In genomic region chr14:73728106-73729014, GRCh38 we compare ENCODE assay signal across 8 cellular contexts. TPM values are rescaled to one million over a fixed set of nuclear protein-coding genes. Genes with fewer than 3 reads are reported as not detected.
A peak's percentile ranks its signal among the peaks of the same experiment; 100 is the strongest.
DNase-seq lines count a peak whose midpoint lies in the region; ATAC-seq and TF ChIP-seq lines count a peak whose summit lies in the region.

No MANE protein-coding gene starts in this region.

- DNase-seq in GDM1 (lab: John Stamatoyannopoulos, UW) (peak; percentile 79), HuH-7 (ENCODE audit: low spot score) (peak; percentile 91), OCI-LY7 (ENCODE audit: low spot score) (peak; percentile 87), activated T-cell treated with anti-CD3 and anti-CD28 coated beads for 24 hours (ENCODE audit: low read depth) (peak; percentile 78)
- peak; percentile 64 to 89 for DNase-seq in stimulated activated CD8-positive, alpha-beta memory T cell treated with anti-CD3 and anti-CD28 coated beads, Interleukin-7, amount 100 ng/mL, for 1 hour (ENCODE audit: low read depth in 2 of 2)

- H3K4me3 ChIP-seq in OCI-LY7 (ENCODE audit: low read depth, low read length, poor library complexity, severe bottlenecking), result no peak overlapping the region
- no peak overlapping the region for H3K4me3 ChIP-seq in esophagus (ENCODE audit: low read depth in 1 of 2, low read length in 2 of 2)
- H3K4me3 ChIP-seq in muscle layer of colon (ENCODE audit: low read depth in 1 of 2, low read length in 2 of 2), result no peak overlapping the region

- H3K79me2 ChIP-seq in OCI-LY7 (ENCODE audit: insufficient read depth, low read depth, low read length), result peaks cover 16% of the 10 kb centered on the region; the same call in 1 of the 2 replicates

- 57 to 59% methylated on average over 16 of the region's 16 CpGs for WGBS in esophagus, 2 donors

- peaks cover 9% of the 10 kb centered on the region for H3K4me1 ChIP-seq in OCI-LY7 (ENCODE audit: insufficient read depth, low read length, poor library complexity, severe bottlenecking)
- H3K4me1 ChIP-seq in esophagus (ENCODE audit: control insufficient read depth in 2 of 2, insufficient read depth in 2 of 2, low read length in 1 of 2), result peaks cover 7 to 14% of the 10 kb centered on the region in 2 donors
- H3K4me1 ChIP-seq in muscle layer of colon (ENCODE audit: insufficient read depth, low read length), result peaks cover 68% of the 10 kb centered on the region

- no peak overlapping the region for H2AFZ ChIP-seq in OCI-LY7 (ENCODE audit: low read length)

- TF ChIP-seq CTCF in OCI-LY7 (conservative IDR thresholded peaks at IDR 0.05; ENCODE audit: low read length), result peak; percentile 97

- no peaks in the 10 kb centered on the region for H3K27me3 ChIP-seq in esophagus (ENCODE audit: control insufficient read depth in 1 of 2, insufficient read depth in 2 of 2, low read length in 2 of 2)
- H3K27me3 ChIP-seq in muscle layer of colon (ENCODE audit: control insufficient read depth in 1 of 2, insufficient read depth in 2 of 2, low read length in 2 of 2), result no peaks in the 10 kb centered on the region

- H3K9me2 ChIP-seq in OCI-LY7 (ENCODE audit: insufficient read depth, low read length), result no peaks in the 10 kb centered on the region

- no peak for ATAC-seq in GM21723 (IDR thresholded peaks at IDR 0.05; ENCODE audit: unreplicated experiment)

- H3K27ac ChIP-seq in OCI-LY7 (ENCODE audit: low read depth, low read length, poor library complexity, severe bottlenecking) (no peak overlapping the region), esophagus (ENCODE audit: low read depth in 2 of 2, low read length in 1 of 2) (peak overlapping the region; percentile 67 to 73), muscle layer of colon (ENCODE audit: low read depth, low read length) (peak overlapping the region; percentile 43)

- no peak overlapping the region for H3K9ac ChIP-seq in muscle layer of colon (ENCODE audit: low read length)

- CTCF ChIA-PET in OCI-LY7 (lab: Charles Lee; ENCODE audit: unreplicated experiment), result interaction anchor here (0.6 to 2.1 kb wide), 8 partner anchors 15 to 98 kb away, joined by 3 to 12 read pairs (median 5); no protein-coding TSS in a partner anchor

- no peaks in the 10 kb centered on the region for H4K20me1 ChIP-seq in OCI-LY7 (ENCODE audit: insufficient read depth, low read length)

- POLR2A ChIA-PET in OCI-LY7 (lab: Charles Lee), result interaction anchor here (0.5 to 1.5 kb wide), 4 partner anchors 13 to 118 kb away, joined by 3 to 4 read pairs (median 4); no protein-coding TSS in a partner anchor

- H3K4me2 ChIP-seq in OCI-LY7 (ENCODE audit: low read length), result no peak overlapping the region

- BruUV-seq in OCI-LY7 (replicated peaks; lab: Mats Ljungman, UMichigan), result no TSS peak

- no peaks in the 10 kb centered on the region for H3K9me3 ChIP-seq in OCI-LY7 (ENCODE audit: low read length)
- no peaks in the 10 kb centered on the region for H3K9me3 ChIP-seq in esophagus (ENCODE audit: control insufficient read depth in 2 of 2, insufficient read depth in 1 of 2, low read depth in 1 of 2, low read length in 1 of 2)
- no peaks in the 10 kb centered on the region for H3K9me3 ChIP-seq in muscle layer of colon (ENCODE audit: low read length)

- H3K36me3 ChIP-seq in OCI-LY7 (ENCODE audit: insufficient read depth, low read length) (peaks cover 96% of the 10 kb centered on the region), esophagus (ENCODE audit: control insufficient read depth in 2 of 2, insufficient read depth in 2 of 2, low read length in 1 of 2) (peaks cover 14 to 39% of the 10 kb centered on the region in 2 donors), muscle layer of colon (ENCODE audit: insufficient read depth, low read length) (peaks cover 61% of the 10 kb centered on the region)

- intact Hi-C loops in OCI-LY7 (cut with micrococcal nuclease; ENCODE audit: unreplicated experiment), result loop anchor here (1.0 kb wide), 3 partner anchors 30 to 97 kb away; no protein-coding TSS in a partner anchor

RNA-seq across cellular contexts. Expression of gene PNMA1, which starts 14.2 kb away (rescaled TPM):
- 5.8 and 6.0 TPM in 2 replicates for total RNA-seq in OCI-LY7 (2014; rRNA removed; shearing (Covaris generic))
- total RNA-seq in OCI-LY7 (2022), result 14.5 and 14.6 TPM in 2 replicates
- 10 to 100 TPM; 12.7 to 13.2 TPM for polyA plus RNA-seq in esophagus
